In the genomic region with DNA sequence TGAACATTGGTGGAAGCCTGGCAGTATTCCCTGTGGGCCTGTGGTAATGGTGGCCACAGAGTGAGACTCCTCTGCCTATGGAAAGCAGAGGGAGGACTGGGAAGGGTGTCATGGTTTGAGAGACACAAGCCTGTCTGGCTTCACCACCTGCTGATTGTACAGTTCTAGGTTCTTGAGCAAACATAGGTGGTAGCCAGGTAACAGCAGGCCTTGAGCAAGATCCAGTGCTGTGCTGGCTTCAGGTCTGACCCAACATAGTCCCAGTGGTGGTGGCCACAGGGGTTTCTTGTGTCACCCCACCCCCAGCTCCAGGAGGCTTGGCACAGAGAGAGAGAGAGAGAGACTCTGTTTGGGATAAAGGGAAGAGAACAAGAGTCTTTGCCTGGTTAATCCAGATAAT, we compare ENCODE assay signal across 19 cellular contexts. TPM values are rescaled to one million over a fixed set of nuclear protein-coding genes. Genes with fewer than 3 reads are reported as not detected.
DNase-seq lines count a peak whose midpoint lies in the region; ATAC-seq, FAIRE-seq and TF ChIP-seq lines count a peak whose summit lies in the region.
"Had no signal": no experiment of that assay in that cellular context is flagged by ENCODE, and none has a peak within 500 bp of the region (broad histone marks: within the 10 kb centered on the region; RNA-seq: fewer than 3 reads in every experiment).

No MANE protein-coding gene starts in this region.

- H3K4me2 ChIP-seq in BLaER1 = peak overlapping the region; percentile 31; the same call in 1 of the 2 replicates
- H3K4me2 ChIP-seq in BLaER1 treated with 17β-estradiol and CSF1 and Interleukin-3, amounts not matched to agents 10 nM and 100 nM = peak overlapping the region in 6 of 11 experiments; percentile 1 to 32 (median 14); a peak in 5 of 22 replicates

- H3K27me3 ChIP-seq in BLaER1 (no peaks in the 10 kb centered on the region), bronchial epithelial cell (ENCODE audit: control insufficient read depth, insufficient read depth, low read length) (no peaks in the 10 kb centered on the region)
- H3K27me3 ChIP-seq in BLaER1 treated with 17β-estradiol and CSF1 and Interleukin-3, amounts not matched to agents 10 nM and 100 nM = no peaks in the 10 kb centered on the region

- H3K27me3 Mint-ChIP-seq in neural crest cell (ENCODE audit: low read depth) = no peaks in the 10 kb centered on the region

- peak overlapping the region; percentile 82 for H3K27ac Mint-ChIP-seq in neural crest cell (ENCODE audit: unreplicated experiment)
- H3K27ac Mint-ChIP-seq: CD4-positive, alpha-beta T cell; CD8-positive, alpha-beta memory T cell had no signal

- H3K9ac ChIP-seq in BLaER1 = no peak overlapping the region
- H3K9ac ChIP-seq in BLaER1 treated with 17β-estradiol and CSF1 and Interleukin-3, amounts not matched to agents 10 nM and 100 nM = no peak overlapping the region
- H3K9ac ChIP-seq: GM23248 had no signal

- H3K36me3 ChIP-seq in BLaER1 = no peaks in the 10 kb centered on the region
- H3K36me3 ChIP-seq in BLaER1 treated with 17β-estradiol and CSF1 and Interleukin-3, amounts not matched to agents 10 nM and 100 nM = no peaks in the 10 kb centered on the region
- H3K36me3 ChIP-seq in bronchial epithelial cell (ENCODE audit: control insufficient read depth, insufficient read depth, low read length) = no peaks in the 10 kb centered on the region

- peaks cover 3% of the 10 kb centered on the region for H3K36me3 Mint-ChIP-seq in neural crest cell (ENCODE audit: low read depth)
- H3K36me3 Mint-ChIP-seq: CD14-positive monocyte had no signal

- no peaks in the 10 kb centered on the region for H4K20me1 ChIP-seq in BLaER1
- H4K20me1 ChIP-seq in BLaER1 treated with 17β-estradiol and CSF1 and Interleukin-3, amounts not matched to agents 10 nM and 100 nM = no peaks in the 10 kb centered on the region

- H3K4me1 ChIP-seq in BLaER1 = peaks cover 10% of the 10 kb centered on the region
- peaks cover 0 to 10% (median 0%) of the 10 kb centered on the region in 10 experiments; a peak in 7 of 20 replicates for H3K4me1 ChIP-seq in BLaER1 treated with 17β-estradiol and CSF1 and Interleukin-3, amounts not matched to agents 10 nM and 100 nM

- DNase-seq in bronchial epithelial cell (ENCODE audit: low read depth) = no peak
- no peak for DNase-seq in neural crest cell (ENCODE audit: low read depth, low spot score)
- no peak for DNase-seq in NCI-H82 (lab: John Stamatoyannopoulos, UW)
- no peak for DNase-seq in HUDEP-2 (lab: John Stamatoyannopoulos, UW; ENCODE audit: unreplicated experiment in 76 of 76)
- DNase-seq: CD4-positive, alpha-beta T cell; CD8-positive, alpha-beta memory T cell; DMS 273 treated with DMSO at 0.1 percent for 48 hours; DND-41; GM23248; H7; HCEC 1CT had no signal

- TF ChIP-seq CTCF in bronchial epithelial cell (IDR thresholded peaks at IDR 0.05; ENCODE audit: insufficient read depth, low read length, severe bottlenecking) (no peak), neural crest cell (conservative IDR thresholded peaks at IDR 0.05) (no peak)

- peak; percentile 52 for FAIRE-seq in bronchial epithelial cell (lab: Jason Lieb, UNC)
- FAIRE-seq: D721Med, G401.6, GM12892, H1 had no signal

- no peaks in the 10 kb centered on the region for H3K4me1 Mint-ChIP-seq in neural crest cell
- H3K4me1 Mint-ChIP-seq: CD14-positive monocyte; CD8-positive, alpha-beta memory T cell had no signal

- H3K27ac ChIP-seq in BLaER1 = no peak overlapping the region
- H3K27ac ChIP-seq in BLaER1 treated with 17β-estradiol and CSF1 and Interleukin-3, amounts not matched to agents 10 nM and 100 nM = no peak overlapping the region
- H3K27ac ChIP-seq: GM23248 had no signal

- H3K9me3 Mint-ChIP-seq in neural crest cell = peaks cover 22% of the 10 kb centered on the region
- H3K9me3 Mint-ChIP-seq: CD4-positive, alpha-beta T cell had no signal

- 0 out of 2 replicates have a peak, but pooled peaks cover 3% of the 10 kb centered on the region for H3K9me3 ChIP-seq in BLaER1
- H3K9me3 ChIP-seq in BLaER1 treated with 17β-estradiol and CSF1 and Interleukin-3, amounts not matched to agents 10 nM and 100 nM (replicated peaks in 1 of 11) = peaks cover 0 to 6% (median 0%) of the 10 kb centered on the region in 11 experiments; a peak in 5 of 22 replicates

- no peak for ATAC-seq in GM21619 (IDR thresholded peaks at IDR 0.05; ENCODE audit: unreplicated experiment)

- no peak overlapping the region for H3K4me3 Mint-ChIP-seq in neural crest cell
- H3K4me3 Mint-ChIP-seq: CD14-positive monocyte; CD4-positive, alpha-beta T cell; CD8-positive, alpha-beta memory T cell had no signal

- H3K4me3 ChIP-seq in BLaER1 (no peak overlapping the region), bronchial epithelial cell (ENCODE audit: low read depth, low read length) (no peak overlapping the region)
- no peak overlapping the region for H3K4me3 ChIP-seq in BLaER1 treated with 17β-estradiol and CSF1 and Interleukin-3, amounts not matched to agents 10 nM and 100 nM
- H3K4me3 ChIP-seq: GM23248 had no signal

RNA-seq across cellular contexts. Expression of a gene that starts 22.7 kb away (rescaled TPM):
- total RNA-seq in bronchial epithelial cell = 39.5 and 51.7 TPM in 2 replicates
- 57.8 and 66.7 TPM in 2 replicates for total RNA-seq in neural crest cell
